8 cellular contexts compared by ENCODE assay signal in the genomic region with DNA sequence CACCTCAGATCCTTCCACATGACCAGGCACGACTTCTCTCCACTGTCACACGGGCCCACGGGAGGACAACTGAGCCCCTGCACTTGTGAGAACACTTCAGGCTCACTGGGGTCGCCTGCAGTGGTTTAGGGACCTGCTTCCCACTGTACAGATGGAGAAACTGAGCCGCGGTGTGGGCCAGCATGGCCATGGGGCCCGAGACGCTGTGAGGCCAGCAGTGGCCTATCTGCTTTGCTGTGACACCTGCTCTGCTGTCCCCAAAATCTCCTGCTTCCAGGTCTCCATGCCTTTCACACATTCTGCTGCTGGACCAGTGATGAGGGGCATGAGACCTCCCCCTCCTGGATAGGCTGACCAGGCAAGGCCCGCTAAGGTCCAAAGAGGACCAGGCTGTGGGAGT.
"Had no signal": no experiment of that assay in that cellular context is flagged by ENCODE, and none has a peak within 500 bp of the region (broad histone marks: within the 10 kb centered on the region; RNA-seq: fewer than 3 reads in every experiment).

No MANE protein-coding gene starts in this region.

- H2AFZ ChIP-seq: GM23338 had no signal

- H3K36me3 ChIP-seq: HAP-1 had no signal

- FAIRE-seq: K562 had no signal

- DNase-seq: H7, HFFc6, IMR-90, KG1 had no signal

- H3K27ac ChIP-seq: HL-60 had no signal

- H3K4me1 ChIP-seq: HAP-1 had no signal

- H3K9me3 ChIP-seq: HAP-1 had no signal

- H3K4me3 ChIP-seq: GM23338, HAP-1, K562 had no signal

- H3K4me2 ChIP-seq: GM23338 had no signal
